1 cellular context compared by ENCODE assay signal in the genomic region with DNA sequence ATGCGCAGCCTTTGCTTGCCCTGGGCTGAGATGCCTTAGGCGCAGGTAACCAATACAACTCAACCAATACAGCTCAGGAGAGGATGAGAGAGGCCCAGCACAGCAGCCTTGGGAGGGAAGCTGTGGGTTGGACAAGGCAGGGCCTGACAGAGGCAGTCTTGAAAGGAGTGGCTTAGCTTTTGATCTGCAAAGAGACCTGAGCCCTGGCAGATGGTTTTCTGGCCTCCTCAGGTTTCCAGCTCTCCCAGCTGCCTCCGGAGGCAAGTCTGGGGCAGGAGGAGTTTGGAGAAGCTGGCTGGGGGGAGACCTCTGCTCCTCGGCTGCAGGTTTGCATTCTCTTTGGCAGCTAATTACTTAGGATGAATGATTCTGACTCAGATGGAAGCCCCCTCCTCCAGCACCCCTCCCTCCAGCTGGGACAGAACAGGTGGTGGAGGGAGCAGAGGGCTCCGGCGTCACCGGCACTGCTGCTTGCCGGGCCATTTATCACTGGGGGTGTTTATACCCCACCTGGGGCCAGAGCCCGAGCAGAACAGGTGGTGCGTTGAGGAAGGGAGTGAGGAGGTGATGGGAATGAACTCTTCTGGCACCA.
TF ChIP-seq lines count a peak whose summit lies in the region.

No MANE protein-coding gene starts in this region.

TF ChIP-seq in GM23338, 12 proteins besides CTCF, POLR2A, EP300 and RAD21 (continued from another document):
- TF ChIP-seq, protein P1, sequence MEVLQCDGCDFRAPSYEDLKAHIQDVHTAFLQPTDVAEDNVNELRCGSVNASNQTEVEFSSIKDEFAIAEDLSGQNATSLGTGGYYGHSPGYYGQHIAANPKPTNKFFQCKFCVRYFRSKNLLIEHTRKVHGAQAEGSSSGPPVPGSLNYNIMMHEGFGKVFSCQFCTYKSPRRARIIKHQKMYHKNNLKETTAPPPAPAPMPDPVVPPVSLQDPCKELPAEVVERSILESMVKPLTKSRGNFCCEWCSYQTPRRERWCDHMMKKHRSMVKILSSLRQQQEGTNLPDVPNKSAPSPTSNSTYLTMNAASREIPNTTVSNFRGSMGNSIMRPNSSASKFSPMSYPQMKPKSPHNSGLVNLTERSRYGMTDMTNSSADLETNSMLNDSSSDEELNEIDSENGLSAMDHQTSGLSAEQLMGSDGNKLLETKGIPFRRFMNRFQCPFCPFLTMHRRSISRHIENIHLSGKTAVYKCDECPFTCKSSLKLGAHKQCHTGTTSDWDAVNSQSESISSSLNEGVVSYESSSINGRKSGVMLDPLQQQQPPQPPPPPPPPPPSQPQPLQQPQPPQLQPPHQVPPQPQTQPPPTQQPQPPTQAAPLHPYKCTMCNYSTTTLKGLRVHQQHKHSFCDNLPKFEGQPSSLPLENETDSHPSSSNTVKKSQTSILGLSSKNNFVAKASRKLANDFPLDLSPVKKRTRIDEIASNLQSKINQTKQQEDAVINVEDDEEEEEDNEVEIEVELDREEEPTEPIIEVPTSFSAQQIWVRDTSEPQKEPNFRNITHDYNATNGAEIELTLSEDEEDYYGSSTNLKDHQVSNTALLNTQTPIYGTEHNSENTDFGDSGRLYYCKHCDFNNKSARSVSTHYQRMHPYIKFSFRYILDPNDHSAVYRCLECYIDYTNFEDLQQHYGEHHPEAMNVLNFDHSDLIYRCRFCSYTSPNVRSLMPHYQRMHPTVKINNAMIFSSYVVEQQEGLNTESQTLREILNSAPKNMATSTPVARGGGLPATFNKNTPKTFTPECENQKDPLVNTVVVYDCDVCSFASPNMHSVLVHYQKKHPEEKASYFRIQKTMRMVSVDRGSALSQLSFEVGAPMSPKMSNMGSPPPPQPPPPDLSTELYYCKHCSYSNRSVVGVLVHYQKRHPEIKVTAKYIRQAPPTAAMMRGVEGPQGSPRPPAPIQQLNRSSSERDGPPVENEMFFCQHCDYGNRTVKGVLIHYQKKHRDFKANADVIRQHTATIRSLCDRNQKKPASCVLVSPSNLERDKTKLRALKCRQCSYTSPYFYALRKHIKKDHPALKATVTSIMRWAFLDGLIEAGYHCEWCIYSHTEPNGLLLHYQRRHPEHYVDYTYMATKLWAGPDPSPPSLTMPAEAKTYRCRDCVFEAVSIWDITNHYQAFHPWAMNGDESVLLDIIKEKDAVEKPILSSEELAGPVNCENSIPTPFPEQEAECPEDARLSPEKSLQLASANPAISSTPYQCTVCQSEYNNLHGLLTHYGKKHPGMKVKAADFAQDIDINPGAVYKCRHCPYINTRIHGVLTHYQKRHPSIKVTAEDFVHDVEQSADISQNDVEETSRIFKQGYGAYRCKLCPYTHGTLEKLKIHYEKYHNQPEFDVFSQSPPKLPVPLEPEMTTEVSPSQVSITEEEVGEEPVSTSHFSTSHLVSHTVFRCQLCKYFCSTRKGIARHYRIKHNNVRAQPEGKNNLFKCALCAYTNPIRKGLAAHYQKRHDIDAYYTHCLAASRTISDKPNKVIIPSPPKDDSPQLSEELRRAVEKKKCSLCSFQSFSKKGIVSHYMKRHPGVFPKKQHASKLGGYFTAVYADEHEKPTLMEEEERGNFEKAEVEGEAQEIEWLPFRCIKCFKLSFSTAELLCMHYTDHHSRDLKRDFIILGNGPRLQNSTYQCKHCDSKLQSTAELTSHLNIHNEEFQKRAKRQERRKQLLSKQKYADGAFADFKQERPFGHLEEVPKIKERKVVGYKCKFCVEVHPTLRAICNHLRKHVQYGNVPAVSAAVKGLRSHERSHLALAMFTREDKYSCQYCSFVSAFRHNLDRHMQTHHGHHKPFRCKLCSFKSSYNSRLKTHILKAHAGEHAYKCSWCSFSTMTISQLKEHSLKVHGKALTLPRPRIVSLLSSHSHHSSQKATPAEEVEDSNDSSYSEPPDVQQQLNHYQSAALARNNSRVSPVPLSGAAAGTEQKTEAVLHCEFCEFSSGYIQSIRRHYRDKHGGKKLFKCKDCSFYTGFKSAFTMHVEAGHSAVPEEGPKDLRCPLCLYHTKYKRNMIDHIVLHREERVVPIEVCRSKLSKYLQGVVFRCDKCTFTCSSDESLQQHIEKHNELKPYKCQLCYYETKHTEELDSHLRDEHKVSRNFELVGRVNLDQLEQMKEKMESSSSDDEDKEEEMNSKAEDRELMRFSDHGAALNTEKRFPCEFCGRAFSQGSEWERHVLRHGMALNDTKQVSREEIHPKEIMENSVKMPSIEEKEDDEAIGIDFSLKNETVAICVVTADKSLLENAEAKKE (CRISPR knock-in tag; IDR thresholded peaks at IDR 0.05) = no peak
- TF ChIP-seq, protein P2, sequence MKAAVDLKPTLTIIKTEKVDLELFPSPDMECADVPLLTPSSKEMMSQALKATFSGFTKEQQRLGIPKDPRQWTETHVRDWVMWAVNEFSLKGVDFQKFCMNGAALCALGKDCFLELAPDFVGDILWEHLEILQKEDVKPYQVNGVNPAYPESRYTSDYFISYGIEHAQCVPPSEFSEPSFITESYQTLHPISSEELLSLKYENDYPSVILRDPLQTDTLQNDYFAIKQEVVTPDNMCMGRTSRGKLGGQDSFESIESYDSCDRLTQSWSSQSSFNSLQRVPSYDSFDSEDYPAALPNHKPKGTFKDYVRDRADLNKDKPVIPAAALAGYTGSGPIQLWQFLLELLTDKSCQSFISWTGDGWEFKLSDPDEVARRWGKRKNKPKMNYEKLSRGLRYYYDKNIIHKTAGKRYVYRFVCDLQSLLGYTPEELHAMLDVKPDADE (IDR thresholded peaks at IDR 0.05) = no peak
- TF ChIP-seq JUNB (IDR thresholded peaks at IDR 0.05; ENCODE audit: unreplicated experiment) (no peak), POLR2AphosphoS5 (IDR thresholded peaks at IDR 0.05; ENCODE audit: low read depth) (no peak), STAT1 (IDR thresholded peaks at IDR 0.05; ENCODE audit: unreplicated experiment) (no peak), ZNF331 (CRISPR knock-in tag; IDR thresholded peaks at IDR 0.05; ENCODE audit: low read depth) (no peak), ZNF114 (CRISPR knock-in tag; IDR thresholded peaks at IDR 0.05) (no peak)
